ENCODE assay signal across 14 cellular contexts in genomic region chr13:35712907-35713685, GRCh38.
A peak's percentile ranks its signal among the peaks of the same experiment; 100 is the strongest.
DNase-seq lines count a peak whose midpoint lies in the region; ATAC-seq and TF ChIP-seq lines count a peak whose summit lies in the region.
"Had no signal": no experiment of that assay in that cellular context is flagged by ENCODE, and none has a peak within 500 bp of the region (broad histone marks: within the 10 kb centered on the region; RNA-seq: fewer than 3 reads in every experiment).

No MANE protein-coding gene starts in this region.

- H3K4me3 ChIP-seq in HAP-1 (no peak overlapping the region), WERI-Rb-1 (ENCODE audit: low read depth, low read length) (no peak overlapping the region), spleen (no peak overlapping the region)

- H3K9me3 Mint-ChIP-seq in glutamatergic neuron (ENCODE audit: unreplicated experiment): no peaks in the 10 kb centered on the region

- in situ Hi-C loops in Caki2 (cut with HindIII; ENCODE audit: low pct_unique_long_range_greater_than_20kb, low sequenced_read_pairs) (no loop called here), HAP-1 (cut with MboI; ENCODE audit: low sequenced_read_pairs) (no loop called here)

- TF ChIP-seq CTCF in WERI-Rb-1 (IDR thresholded peaks at IDR 0.05; ENCODE audit: low read depth, low read length): no peak
- no peak for TF ChIP-seq CTCF in glutamatergic neuron (IDR thresholded peaks at IDR 0.05; ENCODE audit: partially characterized antibody, unreplicated experiment)
- TF ChIP-seq CTCF in spleen (IDR thresholded peaks at IDR 0.05 in 8 of 11, conservative IDR thresholded peaks at IDR 0.05 in 3 of 11): no peak

- H3K27me3 Mint-ChIP-seq in glutamatergic neuron (ENCODE audit: unreplicated experiment): no peaks in the 10 kb centered on the region
- H3K27me3 Mint-ChIP-seq: naive B cell had no signal

- intact Hi-C loops in spleen (cut with DNase I; ENCODE audit: low total_unique reads) (no loop called here), head of caudate nucleus (cut with DNase I) (no loop called here)

- TF ChIP-seq POLR2A in spleen (IDR thresholded peaks at IDR 0.05): no peak

- DNase-seq in Caki2 (ENCODE audit: low read depth) (peak; percentile 10), HAP-1 (ENCODE audit: low spot score in 2 of 2) (peak; percentile 46 to 63), WERI-Rb-1 (no peak), glutamatergic neuron (no peak), spleen (no peak), head of caudate nucleus (no peak), NCI-H510A treated with DMSO at 0.1 percent for 48 hours (lab: John Stamatoyannopoulos, UW) (no peak)
- DNase-seq: anterior cingulate cortex, naive B cell, NCI-H524 treated with DMSO at 0.1 percent for 48 hours, SHP77 had no signal

- 60 to 76% (median 72%) methylated on average over 8 of the region's 8 CpGs for WGBS in spleen, 5 donors

- ATAC-seq in HG02840 (IDR thresholded peaks at IDR 0.05; ENCODE audit: low FRiP score, unreplicated experiment): no peak
- ATAC-seq: sciatic nerve had no signal

- no peak overlapping the region for H3K27ac Mint-ChIP-seq in glutamatergic neuron (ENCODE audit: unreplicated experiment)

- H3K27ac ChIP-seq in WERI-Rb-1 (peak overlapping the region; percentile 91), spleen (no peak overlapping the region)
- H3K27ac ChIP-seq: VCaP had no signal

- peaks cover 21% of the 10 kb centered on the region for H3K4me1 ChIP-seq in HAP-1
- H3K4me1 ChIP-seq in spleen: no peaks in the 10 kb centered on the region

- H3K27me3 ChIP-seq in HAP-1 (ENCODE audit: low read depth): no peaks in the 10 kb centered on the region
- no peaks in the 10 kb centered on the region for H3K27me3 ChIP-seq in WERI-Rb-1 (ENCODE audit: insufficient read depth, low read depth, severe bottlenecking)
- no peaks in the 10 kb centered on the region for H3K27me3 ChIP-seq in spleen (replicated peaks in 1 of 7)

- H3K36me3 ChIP-seq in HAP-1 (replicated peaks) (no peaks in the 10 kb centered on the region), WERI-Rb-1 (no peaks in the 10 kb centered on the region), spleen (no peaks in the 10 kb centered on the region)

- H3K4me1 Mint-ChIP-seq in glutamatergic neuron (ENCODE audit: low read depth, unreplicated experiment): peaks cover 16% of the 10 kb centered on the region
- H3K4me1 Mint-ChIP-seq: naive B cell had no signal

- H3K36me3 Mint-ChIP-seq in glutamatergic neuron (ENCODE audit: unreplicated experiment): peaks cover 3% of the 10 kb centered on the region
- H3K36me3 Mint-ChIP-seq: naive B cell had no signal

- H3K9me3 ChIP-seq in HAP-1: no peaks in the 10 kb centered on the region
- H3K9me3 ChIP-seq in WERI-Rb-1 (ENCODE audit: severe bottlenecking): no peaks in the 10 kb centered on the region
- H3K9me3 ChIP-seq in spleen: no peaks in the 10 kb centered on the region

- peak overlapping the region; percentile 25 for H3K4me3 Mint-ChIP-seq in glutamatergic neuron (ENCODE audit: unreplicated experiment)
- H3K4me3 Mint-ChIP-seq: naive B cell had no signal

Comparison
In these comparisons a context has a peak if more than half of its experiments do, and no peak if none do; other contexts are left out.
1. DNase-seq: peak in Caki2 (single experiment) and HAP-1 (2 of 2); none in WERI-Rb-1 (single experiment), glutamatergic neuron (single experiment), spleen (single experiment), head of caudate nucleus (0 of 42) and NCI-H510A treated with DMSO at 0.1 percent for 48 hours (single experiment).